In genomic region chr4:139892973-139893736, GRCh38 we compare ENCODE assay signal across 29 cellular contexts.
DNase-seq lines count a peak whose midpoint lies in the region; FAIRE-seq and TF ChIP-seq lines count a peak whose summit lies in the region.
"Had no signal": no experiment of that assay in that cellular context is flagged by ENCODE, and none has a peak within 500 bp of the region (broad histone marks: within the 10 kb centered on the region; RNA-seq: fewer than 3 reads in every experiment).

No MANE protein-coding gene starts in this region.

- TF ChIP-seq CTCF in H1 (IDR thresholded peaks at IDR 0.05; ENCODE audit: control extremely low read depth in 1 of 3, insufficient read depth in 1 of 3, low read depth in 1 of 3, low read length in 3 of 3) (peak in 2 of 3 experiments; percentile 1 to 14; a peak in 2 of 4 replicates), left ventricle myocardium inferior (IDR thresholded peaks at IDR 0.05; ENCODE audit: borderline replicate concordance) (no peak)

- no peak overlapping the region for H3K18ac ChIP-seq in H1 (ENCODE audit: extremely low read depth, low read length)

- H4K20me1 ChIP-seq in H1 (replicated peaks in 1 of 2; ENCODE audit: control insufficient read depth in 1 of 2, insufficient read depth in 2 of 2, low read length in 2 of 2) = no peaks in the 10 kb centered on the region

- H3K27me3 ChIP-seq in H1 (replicated peaks in 1 of 4; ENCODE audit: control insufficient read depth in 3 of 4, extremely low read depth in 1 of 4, insufficient read depth in 3 of 4, low read length in 3 of 4) (no peaks in the 10 kb centered on the region), left ventricle myocardium inferior (ENCODE audit: low read depth) (no peaks in the 10 kb centered on the region)
- H3K27me3 ChIP-seq: brain microvascular endothelial cell, stomach, tibial nerve had no signal

- no peak overlapping the region for H2AFZ ChIP-seq in H1 (ENCODE audit: low read length)
- H2AFZ ChIP-seq: PC-9 had no signal

- no peak overlapping the region for H3K4ac ChIP-seq in H1 (replicated peaks; ENCODE audit: insufficient read length, low read depth, low read length)

- no peak overlapping the region for H3K9ac ChIP-seq in H1 (replicated peaks in 1 of 4; ENCODE audit: extremely low read depth in 1 of 4, low read depth in 3 of 4, low read length in 3 of 4)

- H2BK5ac ChIP-seq in H1 (ENCODE audit: low read depth, low read length) = no peak overlapping the region

- H3K36me3 ChIP-seq in H1 (ENCODE audit: control insufficient read depth in 2 of 4, insufficient read depth in 4 of 4, low read length in 3 of 4) (no peaks in the 10 kb centered on the region), left ventricle myocardium inferior (no peaks in the 10 kb centered on the region)
- H3K36me3 ChIP-seq: brain microvascular endothelial cell, HAP-1, WERI-Rb-1 had no signal

- H3K79me1 ChIP-seq in H1 (ENCODE audit: low read depth, low read length) = no peaks in the 10 kb centered on the region

- H2BK120ac ChIP-seq in H1 (replicated peaks; ENCODE audit: low read depth, low read length) = no peak overlapping the region

- no peak overlapping the region for H4K91ac ChIP-seq in H1 (replicated peaks; ENCODE audit: insufficient read length, low read length)

- POLR2A ChIA-PET in H1 (lab: Charles Lee; ENCODE audit: partially characterized antibody) = interaction anchor here (0.8 kb wide), 1 partner anchor 10 kb away, joined by 3 read pairs; no protein-coding TSS in a partner anchor

- H3K9me3 ChIP-seq in H1 (ENCODE audit: insufficient read depth in 2 of 2, low read depth in 1 of 2, low read length in 1 of 2) = no peaks in the 10 kb centered on the region
- H3K9me3 ChIP-seq in left ventricle myocardium inferior (replicated peaks) = no peaks in the 10 kb centered on the region
- H3K9me3 ChIP-seq: HAP-1, stomach, tibial nerve had no signal

- H3K4me3 ChIP-seq in H1 (ENCODE audit: extremely low read depth in 1 of 4, insufficient read depth in 2 of 4, low read depth in 3 of 4, low read length in 4 of 4) (no peak overlapping the region), left ventricle myocardium inferior (no peak overlapping the region)
- H3K4me3 ChIP-seq: coronary artery, HAP-1, PC-9, skin epidermis, stomach, tibial nerve had no signal

- no peak overlapping the region for H2AK5ac ChIP-seq in H1 (ENCODE audit: low read depth, low read length)

- H3K23ac ChIP-seq in H1 (ENCODE audit: insufficient read length) = no peak overlapping the region

- TF ChIP-seq EP300 in H1 (IDR thresholded peaks at IDR 0.05; ENCODE audit: borderline replicate concordance in 1 of 2, low read depth in 2 of 2, low read length in 2 of 2) = no peak

- peaks cover 0 to 12% (median 1%) of the 10 kb centered on the region in 4 experiments; a peak in 6 of 7 replicates for H3K4me1 ChIP-seq in H1 (replicated peaks in 1 of 4; ENCODE audit: control insufficient read depth in 3 of 4, insufficient read depth in 4 of 4, low read length in 3 of 4)
- H3K4me1 ChIP-seq in left ventricle myocardium inferior = peaks cover 3% of the 10 kb centered on the region
- H3K4me1 ChIP-seq: HAP-1 had no signal

- H2BK12ac ChIP-seq in H1 (ENCODE audit: low read depth, low read length) = no peak overlapping the region

- no peak overlapping the region for H2BK15ac ChIP-seq in H1 (ENCODE audit: low read length)

- WGBS in H1 (ENCODE audit: extremely low coverage in 1 of 2, insufficient coverage in 1 of 2, insufficient read length in 1 of 2, insufficient replicate concordance in 2 of 2, low coverage in 1 of 2, low lambda C conversion rate in 2 of 2, missing lambda C conversion rate in 1 of 2), 2 experiments = 79% methylated on average over 5 of the region's 5 CpGs; no CpG with 5 or more reads in 1 of the 2 experiments

- no peak overlapping the region for H4K5ac ChIP-seq in H1 (ENCODE audit: insufficient read length, low read depth, low read length)

- FAIRE-seq in H1 (lab: Jason Lieb, UNC) = no peak
- FAIRE-seq: G401.6 had no signal

- CTCF ChIA-PET in H1 (lab: Charles Lee; ENCODE audit: partially characterized antibody) = interaction anchor here (0.6 to 2.3 kb wide), 17 partner anchors 8 to 600 kb away, joined by 3 to 8 read pairs (median 3); no protein-coding TSS in a partner anchor

- TF ChIP-seq POLR2A in H1 (IDR thresholded peaks at IDR 0.05; ENCODE audit: control extremely low read depth in 1 of 2, low read depth in 2 of 2, low read length in 2 of 2) = no peak

- H3K27ac ChIP-seq in H1 (ENCODE audit: low read depth, low read length) = no peak overlapping the region
- H3K27ac ChIP-seq in left ventricle myocardium inferior (replicated peaks) = no peak overlapping the region
- H3K27ac ChIP-seq: brain microvascular endothelial cell, coronary artery, PC-9, skin epidermis, stomach, tibial nerve, WERI-Rb-1 had no signal

- H3K14ac ChIP-seq in H1 (ENCODE audit: insufficient read length) = no peak overlapping the region

- DNase-seq in EH (ENCODE audit: low read depth) (peak; percentile 3), M059J (ENCODE audit: low read depth) (peak; percentile 23), H1 (ENCODE audit: low read depth in 1 of 2, low spot score in 2 of 2) (no peak), iris pigment epithelial cell (ENCODE audit: low read depth) (peak; percentile 31), cerebellar nuclear complex (lab: John Stamatoyannopoulos, UW) (no peak), DMS53 (lab: John Stamatoyannopoulos, UW) (no peak), left ventricle myocardium inferior (no peak)
- no peak for DNase-seq in stimulated activated naive CD4-positive, alpha-beta T cell treated with Interleukin-2 at 50 U/mL for 16 hours (lab: John Stamatoyannopoulos, UW)
- DNase-seq: activated CD4-positive, alpha-beta T cell treated with anti-CD3 and anti-CD28 coated beads, Interleukin-2, amount 50 U/mL, for 1 hour; activated T-cell treated with anti-CD3 and anti-CD28 coated beads, Interleukin-2, amount 50 U/mL, for 4 hours; brain microvascular endothelial cell; CD8-positive, alpha-beta memory T cell; DMS 273 treated with DMSO at 0.1 percent for 48 hours; glutamatergic neuron; Karpas-422; MV-4-11; NCI-H1436 treated with DMSO at 0.1 percent for 48 hours; NCI-H524; nephron progenitor cell; PC-9; SHP77; stomach; T-helper 9 cell; WERI-Rb-1 had no signal

- H3K79me2 ChIP-seq in H1 (ENCODE audit: control insufficient read depth in 1 of 2, insufficient read depth in 2 of 2, low read length in 2 of 2) = no peaks in the 10 kb centered on the region

- H2BK20ac ChIP-seq in H1 (ENCODE audit: low read length) = no peak overlapping the region

- no peaks in the 10 kb centered on the region; the same call in 1 of the 2 replicates for H3K23me2 ChIP-seq in H1 (ENCODE audit: low read depth, low read length)

- TF ChIP-seq RAD21 in H1 (IDR thresholded peaks at IDR 0.05 in 1 of 2, conservative IDR thresholded peaks at IDR 0.05 in 1 of 2; ENCODE audit: low read depth in 2 of 2, low read length in 2 of 2) = 0 out of 4 replicates have a peak, but pooled peaks of 1 of the 2 experiments have one; percentile 11

- intact Hi-C loops in left ventricle myocardium inferior (cut with micrococcal nuclease) = no loop called here

- no peak overlapping the region for H4K8ac ChIP-seq in H1 (ENCODE audit: extremely low read depth, insufficient read depth, low read length)

- H3K56ac ChIP-seq in H1 (replicated peaks; ENCODE audit: insufficient read length, low read depth, low read length) = no peak overlapping the region

- no peak overlapping the region for H3K4me2 ChIP-seq in H1 (ENCODE audit: insufficient read depth in 1 of 2, low read depth in 2 of 2, low read length in 2 of 2)
- H3K4me2 ChIP-seq: PC-9 had no signal

TF ChIP-seq in H1, 55 proteins besides CTCF, POLR2A, EP300 and RAD21:
- TF ChIP-seq EGR1 (IDR thresholded peaks at IDR 0.05; ENCODE audit: borderline replicate concordance, low read depth, low read length) = no peak
- TF ChIP-seq CBX8 (IDR thresholded peaks at IDR 0.05; ENCODE audit: borderline replicate concordance, low read depth, low read length) = no peak
- TF ChIP-seq TBP (IDR thresholded peaks at IDR 0.05; ENCODE audit: low read depth, low read length) = no peak
- TF ChIP-seq JUN (IDR thresholded peaks at IDR 0.05; ENCODE audit: low read depth, low read length) = no peak
- TF ChIP-seq, protein P1, sequence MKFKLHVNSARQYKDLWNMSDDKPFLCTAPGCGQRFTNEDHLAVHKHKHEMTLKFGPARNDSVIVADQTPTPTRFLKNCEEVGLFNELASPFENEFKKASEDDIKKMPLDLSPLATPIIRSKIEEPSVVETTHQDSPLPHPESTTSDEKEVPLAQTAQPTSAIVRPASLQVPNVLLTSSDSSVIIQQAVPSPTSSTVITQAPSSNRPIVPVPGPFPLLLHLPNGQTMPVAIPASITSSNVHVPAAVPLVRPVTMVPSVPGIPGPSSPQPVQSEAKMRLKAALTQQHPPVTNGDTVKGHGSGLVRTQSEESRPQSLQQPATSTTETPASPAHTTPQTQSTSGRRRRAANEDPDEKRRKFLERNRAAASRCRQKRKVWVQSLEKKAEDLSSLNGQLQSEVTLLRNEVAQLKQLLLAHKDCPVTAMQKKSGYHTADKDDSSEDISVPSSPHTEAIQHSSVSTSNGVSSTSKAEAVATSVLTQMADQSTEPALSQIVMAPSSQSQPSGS (IDR thresholded peaks at IDR 0.05; ENCODE audit: low read length) = no peak
- TF ChIP-seq TAF1 (IDR thresholded peaks at IDR 0.05; ENCODE audit: low read depth, low read length) = no peak
- no peak for TF ChIP-seq SRF (IDR thresholded peaks at IDR 0.05; ENCODE audit: low read depth, low read length)
- TF ChIP-seq, protein P2, sequence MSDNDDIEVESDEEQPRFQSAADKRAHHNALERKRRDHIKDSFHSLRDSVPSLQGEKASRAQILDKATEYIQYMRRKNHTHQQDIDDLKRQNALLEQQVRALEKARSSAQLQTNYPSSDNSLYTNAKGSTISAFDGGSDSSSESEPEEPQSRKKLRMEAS (IDR thresholded peaks at IDR 0.05) = no peak
- no peak for TF ChIP-seq PHF8 (conservative IDR thresholded peaks at IDR 0.05; ENCODE audit: low read depth, low read length)
- TF ChIP-seq SIX5 (IDR thresholded peaks at IDR 0.05; ENCODE audit: low read depth, low read length) = no peak
- no peak for TF ChIP-seq BACH1 (IDR thresholded peaks at IDR 0.05; ENCODE audit: low read length)
- TF ChIP-seq RXRA (IDR thresholded peaks at IDR 0.05; ENCODE audit: insufficient read depth, low read depth, low read length) = no peak
- TF ChIP-seq BCL11A (IDR thresholded peaks at IDR 0.05; ENCODE audit: low read depth in 2 of 2, low read length in 2 of 2) = no peak
- TF ChIP-seq FOSL1 (IDR thresholded peaks at IDR 0.05; ENCODE audit: insufficient read depth, low read depth, low read length) = no peak
- no peak for TF ChIP-seq NANOG (IDR thresholded peaks at IDR 0.05; ENCODE audit: insufficient read depth, low read depth, low read length, poor library complexity, severe bottlenecking)
- TF ChIP-seq JUND (IDR thresholded peaks at IDR 0.05; ENCODE audit: low read length) = no peak
TF ChIP-seq in H1: peak in this region for 0.

Comparison
In these comparisons a context has a peak if more than half of its experiments do, and no peak if none do; other contexts are left out.
1. DNase-seq: peak in EH (single experiment), M059J (single experiment) and iris pigment epithelial cell (single experiment); none in H1 (0 of 2), cerebellar nuclear complex (0 of 2), DMS53 (single experiment), stimulated activated naive CD4-positive, alpha-beta T cell treated with Interleukin-2 at 50 U/mL for 16 hours (single experiment) and left ventricle myocardium inferior (single experiment).